In genomic region chr17:82520041-82520910, GRCh38 we compare ENCODE assay signal across 1 cellular context.
TF ChIP-seq lines count a peak whose summit lies in the region.

No MANE protein-coding gene starts in this region.

TF ChIP-seq in K562, 482 proteins besides CTCF, POLR2A, EP300 and RAD21 (continued from another document):
- TF ChIP-seq, protein P1, sequence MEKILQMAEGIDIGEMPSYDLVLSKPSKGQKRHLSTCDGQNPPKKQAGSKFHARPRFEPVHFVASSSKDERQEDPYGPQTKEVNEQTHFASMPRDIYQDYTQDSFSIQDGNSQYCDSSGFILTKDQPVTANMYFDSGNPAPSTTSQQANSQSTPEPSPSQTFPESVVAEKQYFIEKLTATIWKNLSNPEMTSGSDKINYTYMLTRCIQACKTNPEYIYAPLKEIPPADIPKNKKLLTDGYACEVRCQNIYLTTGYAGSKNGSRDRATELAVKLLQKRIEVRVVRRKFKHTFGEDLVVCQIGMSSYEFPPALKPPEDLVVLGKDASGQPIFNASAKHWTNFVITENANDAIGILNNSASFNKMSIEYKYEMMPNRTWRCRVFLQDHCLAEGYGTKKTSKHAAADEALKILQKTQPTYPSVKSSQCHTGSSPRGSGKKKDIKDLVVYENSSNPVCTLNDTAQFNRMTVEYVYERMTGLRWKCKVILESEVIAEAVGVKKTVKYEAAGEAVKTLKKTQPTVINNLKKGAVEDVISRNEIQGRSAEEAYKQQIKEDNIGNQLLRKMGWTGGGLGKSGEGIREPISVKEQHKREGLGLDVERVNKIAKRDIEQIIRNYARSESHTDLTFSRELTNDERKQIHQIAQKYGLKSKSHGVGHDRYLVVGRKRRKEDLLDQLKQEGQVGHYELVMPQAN (IDR thresholded peaks at IDR 0.05; ENCODE audit: borderline replicate concordance), result peak; percentile 83; the same call in 1 of the 2 replicates
- no peak for TF ChIP-seq TFAP4 (CRISPR knock-in tag; IDR thresholded peaks at IDR 0.05; ENCODE audit: borderline replicate concordance)
- TF ChIP-seq GATAD2B (IDR thresholded peaks at IDR 0.05; ENCODE audit: borderline replicate concordance), result peak; percentile 49; the same call in 1 of the 2 replicates
- TF ChIP-seq E2F6 (IDR thresholded peaks at IDR 0.05; ENCODE audit: borderline replicate concordance in 1 of 2, extremely low read depth in 1 of 2, insufficient read depth in 1 of 2, insufficient read length in 1 of 2, low read depth in 1 of 2, low read length in 1 of 2, poor library complexity in 1 of 2, severe bottlenecking in 1 of 2), result peak in 1 of 2 experiments; percentile 87
- peak; percentile 79 for TF ChIP-seq SAFB (IDR thresholded peaks at IDR 0.05; ENCODE audit: borderline replicate concordance, low read depth, low read length)
- peak; percentile 57; the same call in 1 of the 2 replicates for TF ChIP-seq NR1H2 (CRISPR knock-in tag; IDR thresholded peaks at IDR 0.05)
- TF ChIP-seq SPI1 (IDR thresholded peaks at IDR 0.05; ENCODE audit: borderline replicate concordance, low read depth, low read length), result 0 out of 2 replicates have a peak, but pooled peaks have one; percentile 13
- TF ChIP-seq TBP (optimal IDR thresholded peaks at IDR 0.05; ENCODE audit: low read depth, low read length), result peak; percentile 36
- TF ChIP-seq ZNF124 (CRISPR knock-in tag; IDR thresholded peaks at IDR 0.05), result no peak
TF ChIP-seq in K562: peak in this region for 33.
